In genomic region chr1:120850531-120851421, GRCh38 we compare ENCODE assay signal across 8 cellular contexts. TPM values are rescaled to one million over a fixed set of nuclear protein-coding genes. Genes with fewer than 3 reads are reported as not detected.
DNase-seq lines count a peak whose midpoint lies in the region; ATAC-seq and TF ChIP-seq lines count a peak whose summit lies in the region.
"Not testable (repeated sequence)": the region's sequence is repeated elsewhere in the genome, so short reads cannot be mapped to it uniquely, and the experiment has no call there.

No MANE protein-coding gene starts in this region.

- H3K4me1 ChIP-seq in lung (ENCODE audit: control insufficient read depth in 2 of 2, insufficient read depth in 2 of 2, low read length in 2 of 2) = not testable (repeated sequence)

- peaks cover 17% of the 10 kb centered on the region for H3K4me1 Mint-ChIP-seq in CD14-positive monocyte

- not testable (repeated sequence) for H3K27me3 ChIP-seq in lung (ENCODE audit: control insufficient read depth, insufficient read depth)

- peak overlapping the region; percentile 79 to 91 for H3K4me3 Mint-ChIP-seq in CD14-positive monocyte

- peak; percentile 93 for DNase-seq in CD14-positive monocyte (ENCODE audit: low spot score)
- peak; percentile 97 for DNase-seq in HT-29 (ENCODE audit: low spot score)
- DNase-seq in NK-92 treated with Interleukin-12 subunit alpha and Interleukin-12 subunit beta, amount 100 ng/mL, for 24 hours (lab: John Stamatoyannopoulos, UW) = peak; percentile 63
- peak; percentile 81 to 89 for DNase-seq in activated CD4-positive, alpha-beta T cell treated with anti-CD3 and anti-CD28 coated beads, Interleukin-2, amount 50 U/mL, for 48 hours
- DNase-seq in dermis blood vessel endothelial cell = peak; percentile 90
- DNase-seq in lung (ENCODE audit: low spot score) = peak; percentile 88
- DNase-seq in stimulated activated CD4-positive, alpha-beta T cell treated with anti-CD3 and anti-CD28 coated beads, Interleukin-2, amount 100 ng/mL, for 24 hours = peak; percentile 66 to 90

- peak overlapping the region in 1 of 2 donors; percentile 84 for H3K27ac ChIP-seq in lung (ENCODE audit: low read depth in 1 of 2, low read length in 1 of 2)

- not testable (repeated sequence) for H3K27me3 Mint-ChIP-seq in CD14-positive monocyte (ENCODE audit: low read depth in 3 of 3)

- H3K36me3 ChIP-seq in lung (ENCODE audit: control insufficient read depth in 2 of 2, insufficient read depth in 2 of 2, low read length in 2 of 2) = not testable (repeated sequence)

- peak overlapping the region; percentile 89 to 99 (median 97) for H3K27ac Mint-ChIP-seq in CD14-positive monocyte

- H3K9me3 Mint-ChIP-seq in CD14-positive monocyte = not testable (repeated sequence)

- peak overlapping the region; percentile 31 for H3K4me3 ChIP-seq in lung

- intact Hi-C loops in CD14-positive monocyte (cut with micrococcal nuclease) = not testable (repeated sequence)

- not testable (repeated sequence) for H3K9me3 ChIP-seq in lung (ENCODE audit: control insufficient read depth in 2 of 2, insufficient read depth in 1 of 2, low read length in 1 of 2)

- not testable (repeated sequence) for H3K36me3 Mint-ChIP-seq in CD14-positive monocyte

- ATAC-seq in GM19438 (IDR thresholded peaks at IDR 0.05; ENCODE audit: low read depth, unreplicated experiment) (peak; percentile 82), lung (ENCODE audit: insufficient read depth, low FRiP score) (peak; percentile 87)

- WGBS in lung, 2 donors = 0 to 1% methylated on average over 18 to 50 of the region's 50 CpGs

- TF ChIP-seq CTCF in CD14-positive monocyte (IDR thresholded peaks at IDR 0.05); lung (IDR thresholded peaks at IDR 0.05; ENCODE audit: control extremely low read depth, extremely low read depth): not testable (repeated sequence)

RNA-seq across cellular contexts. Expression of gene PPIAL4A, which starts 38.8 kb away (rescaled TPM):
- polyA plus RNA-seq in CD14-positive monocyte = not detected
- total RNA-seq in HT-29 (2014; rRNA removed; shearing (Covaris generic)) = not detected in 2 replicates
- total RNA-seq in dermis blood vessel endothelial cell = not detected in 2 replicates
- not detected for total RNA-seq in lung
- not detected for polyA plus RNA-seq in lung
